In the genomic region with DNA sequence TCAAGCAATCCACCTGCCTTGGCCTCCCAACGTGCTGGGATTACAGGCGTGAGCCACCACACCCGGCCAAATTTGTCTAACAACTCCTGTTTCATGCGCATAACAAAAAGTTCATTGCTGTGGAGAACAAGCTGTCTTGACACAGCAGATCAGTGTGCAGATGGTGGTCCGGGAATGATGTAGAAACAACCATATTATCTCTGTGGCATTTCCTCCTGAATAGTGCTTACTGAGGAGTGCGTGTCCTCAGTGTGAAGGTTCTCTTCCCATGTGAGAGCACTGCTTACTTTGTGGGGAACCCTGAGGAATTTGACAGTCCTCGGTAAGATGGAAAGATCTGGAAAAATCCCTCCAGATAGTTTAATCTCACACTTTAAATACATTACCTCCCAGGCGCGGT, we compare ENCODE assay signal across 17 cellular contexts. TPM values are rescaled to one million over a fixed set of nuclear protein-coding genes. Genes with fewer than 3 reads are reported as not detected.
DNase-seq lines count a peak whose midpoint lies in the region; ATAC-seq and TF ChIP-seq lines count a peak whose summit lies in the region.
"Had no signal": no experiment of that assay in that cellular context is flagged by ENCODE, and none has a peak within 500 bp of the region (broad histone marks: within the 10 kb centered on the region; RNA-seq: fewer than 3 reads in every experiment).

No MANE protein-coding gene starts in this region.

- no peaks in the 10 kb centered on the region for H3K9me3 ChIP-seq in heart left ventricle
- H3K9me3 ChIP-seq in DND-41 (ENCODE audit: insufficient read depth, low read length, severe bottlenecking): no peaks in the 10 kb centered on the region
- no peaks in the 10 kb centered on the region for H3K9me3 ChIP-seq in skeletal muscle tissue (ENCODE audit: control insufficient read depth in 3 of 3, low read length in 3 of 3)
- H3K9me3 ChIP-seq: A549, Caco-2, HAP-1 had no signal

- H3K36me3 ChIP-seq in heart left ventricle (no peaks in the 10 kb centered on the region), DND-41 (ENCODE audit: insufficient read depth, low read length) (no peaks in the 10 kb centered on the region), skeletal muscle tissue (ENCODE audit: control insufficient read depth in 3 of 3, insufficient read depth in 3 of 3, low read length in 3 of 3) (no peaks in the 10 kb centered on the region)
- H3K36me3 ChIP-seq: HAP-1 had no signal

- ATAC-seq in heart left ventricle (peak in 1 of 4 donors; percentile 26), left cardiac atrium (no peak), DND-41 (ENCODE audit: insufficient read depth, low read depth) (no peak)
- ATAC-seq: A549 had no signal

- H3K27ac Mint-ChIP-seq in activated CD4-positive, alpha-beta T cell treated with anti-CD3 and anti-CD28 coated beads, Interleukin-2, amount 10 ng/mL, durations not matched to agents 7 days and 5 days: no peak overlapping the region
- H3K27ac Mint-ChIP-seq: CD4-positive, alpha-beta T cell had no signal

- H4K20me1 ChIP-seq in DND-41 (ENCODE audit: insufficient read depth, low read length): no peaks in the 10 kb centered on the region

- peak overlapping the region; percentile 25; the same call in 1 of the 2 replicates for H2AFZ ChIP-seq in DND-41 (ENCODE audit: low read depth, low read length)

- peaks cover 0 to 41% (median 5%) of the 10 kb centered on the region in 12 donors for H3K4me1 ChIP-seq in heart left ventricle
- peaks cover 16% of the 10 kb centered on the region; the same call in 1 of the 2 replicates for H3K4me1 ChIP-seq in DND-41 (ENCODE audit: insufficient read depth, low read length)
- H3K4me1 ChIP-seq in skeletal muscle tissue (ENCODE audit: control insufficient read depth in 3 of 3, insufficient read depth in 3 of 3, low read length in 3 of 3): peaks cover 6 to 11% (median 7%) of the 10 kb centered on the region in 3 donors
- H3K4me1 ChIP-seq: A549, Caco-2, HAP-1 had no signal

- POLR2A ChIA-PET in activated CD4-positive, alpha-beta T cell treated with anti-CD3 and anti-CD28 coated beads, Interleukin-2, amount 10 ng/mL, durations not matched to agents 7 days and 5 days (lab: Charles Lee): no interaction called here

- H3K27me3 ChIP-seq in heart left ventricle: no peaks in the 10 kb centered on the region
- no peaks in the 10 kb centered on the region for H3K27me3 ChIP-seq in DND-41 (ENCODE audit: insufficient read depth, low read length, poor library complexity)
- no peaks in the 10 kb centered on the region for H3K27me3 ChIP-seq in skeletal muscle tissue (ENCODE audit: control insufficient read depth in 3 of 3, insufficient read depth in 3 of 3, low read length in 3 of 3)

- H3K9ac ChIP-seq in DND-41 (ENCODE audit: low read depth, low read length) (no peak overlapping the region), skeletal muscle tissue (ENCODE audit: low read depth in 1 of 3, low read length in 3 of 3) (no peak overlapping the region)

- H3K4me3 Mint-ChIP-seq in activated CD4-positive, alpha-beta T cell treated with anti-CD3 and anti-CD28 coated beads, Interleukin-2, amount 10 ng/mL, durations not matched to agents 7 days and 5 days: no peak overlapping the region
- H3K4me3 Mint-ChIP-seq: CD4-positive, alpha-beta T cell had no signal

- no peaks in the 10 kb centered on the region for H3K4me1 Mint-ChIP-seq in activated CD4-positive, alpha-beta T cell treated with anti-CD3 and anti-CD28 coated beads, Interleukin-2, amount 10 ng/mL, durations not matched to agents 7 days and 5 days

- DNase-seq in heart left ventricle (no peak), left cardiac atrium (no peak), DND-41 (no peak), fibroblast of pulmonary artery (ENCODE audit: low read depth) (peak; percentile 32)
- no peak for DNase-seq in activated CD4-positive, alpha-beta T cell treated with anti-CD3 and anti-CD28 coated beads, Interleukin-2, amount 10 ng/mL, durations not matched to agents 7 days and 5 days
- no peak for DNase-seq in stimulated activated CD4-positive, alpha-beta T cell treated with anti-CD3 and anti-CD28 coated beads, Interleukin-15, amount 100 ng/mL, for 24 hours
- no peak for DNase-seq in activated CD8-positive, alpha-beta memory T cell treated with anti-CD3 and anti-CD28 coated beads, Interleukin-2, amount 50 U/mL, for 4 hours
- DNase-seq: AML-193; Caco-2; CD4-positive, alpha-beta T cell; GDM1; GM23248 had no signal

- H3K36me3 Mint-ChIP-seq in activated CD4-positive, alpha-beta T cell treated with anti-CD3 and anti-CD28 coated beads, Interleukin-2, amount 10 ng/mL, durations not matched to agents 7 days and 5 days (ENCODE audit: low read depth): no peaks in the 10 kb centered on the region

- H3K4me3 ChIP-seq in heart left ventricle: no peak overlapping the region
- no peak overlapping the region for H3K4me3 ChIP-seq in DND-41 (ENCODE audit: low read depth in 1 of 2, low read length in 2 of 2)
- H3K4me3 ChIP-seq in fibroblast of pulmonary artery (replicated peaks; ENCODE audit: low read depth, low read length): no peak overlapping the region
- H3K4me3 ChIP-seq in skeletal muscle tissue (ENCODE audit: low read length in 3 of 3): no peak overlapping the region
- H3K4me3 ChIP-seq: A549, GM23248, HAP-1 had no signal

- H3K4me2 ChIP-seq in DND-41 (ENCODE audit: insufficient read depth, low read length): no peak overlapping the region
- H3K4me2 ChIP-seq: A549 had no signal

- H3K27me3 Mint-ChIP-seq in activated CD4-positive, alpha-beta T cell treated with anti-CD3 and anti-CD28 coated beads, Interleukin-2, amount 10 ng/mL, durations not matched to agents 7 days and 5 days: no peaks in the 10 kb centered on the region

- H3K27ac ChIP-seq in heart left ventricle (peak overlapping the region in 8 of 12 donors; percentile 8 to 76 (median 51)), DND-41 (ENCODE audit: low read length) (no peak overlapping the region), skeletal muscle tissue (ENCODE audit: low read depth, low read length) (peak overlapping the region; percentile 25)
- H3K27ac ChIP-seq: 22Rv1, A549, C4-2B had no signal

- TF ChIP-seq POLR2A in heart left ventricle (IDR thresholded peaks at IDR 0.05): no peak

- CTCF ChIA-PET in activated CD4-positive, alpha-beta T cell treated with anti-CD3 and anti-CD28 coated beads, Interleukin-2, amount 10 ng/mL, durations not matched to agents 7 days and 5 days (lab: Charles Lee): no interaction called here

- TF ChIP-seq CTCF in heart left ventricle (IDR thresholded peaks at IDR 0.05) (no peak), DND-41 (IDR thresholded peaks at IDR 0.05; ENCODE audit: borderline replicate concordance, extremely low read depth, low read length, poor library complexity, severe bottlenecking) (no peak), fibroblast of pulmonary artery (IDR thresholded peaks at IDR 0.05; ENCODE audit: low read length, missing control alignments) (no peak)

- intact Hi-C loops in heart left ventricle (cut with DNase I) (no loop called here), left cardiac atrium (cut with DNase I) (no loop called here)

- WGBS in heart left ventricle, 4 donors: 88 to 91% (median 89%) methylated on average over 9 of the region's 9 CpGs

- no peaks in the 10 kb centered on the region for H3K79me2 ChIP-seq in DND-41 (ENCODE audit: insufficient read depth, low read length)

- H3K9me3 Mint-ChIP-seq in activated CD4-positive, alpha-beta T cell treated with anti-CD3 and anti-CD28 coated beads, Interleukin-2, amount 10 ng/mL, durations not matched to agents 7 days and 5 days: no peaks in the 10 kb centered on the region
- H3K9me3 Mint-ChIP-seq: CD4-positive, alpha-beta T cell had no signal

RNA-seq across cellular contexts. Expression of a gene that starts 30.3 kb away (rescaled TPM):
- total RNA-seq in heart left ventricle (10 to 100 TPM; 11.1 to 14.7 (median 13.2) TPM), left cardiac atrium (10 to 100 TPM; 11.4 to 11.6 TPM), skeletal muscle tissue (6.8 TPM)
- polyA plus RNA-seq in heart left ventricle: 10 to 100 TPM in 1 of 2 donors, 1 to 10 TPM in 1; 9.0 to 14.1 TPM
- 1 to 10 TPM; 3.1 to 3.8 TPM for total RNA-seq in activated CD4-positive, alpha-beta T cell treated with anti-CD3 and anti-CD28 coated beads, Interleukin-2, amount 10 ng/mL, durations not matched to agents 7 days and 5 days
